Comparison of ENCODE assay signal across 10 cellular contexts in genomic region chr1:156102634-156103511, GRCh38. TPM values are rescaled to one million over a fixed set of nuclear protein-coding genes. Genes with fewer than 3 reads are reported as not detected.
DNase-seq lines count a peak whose midpoint lies in the region; ATAC-seq and TF ChIP-seq lines count a peak whose summit lies in the region.
"Had no signal": no experiment of that assay in that cellular context is flagged by ENCODE, and none has a peak within 500 bp of the region (broad histone marks: within the 10 kb centered on the region; RNA-seq: fewer than 3 reads in every experiment).

No MANE protein-coding gene starts in this region.

- WGBS in thyroid gland, 2 donors: 69 to 70% methylated on average over 16 of the region's 16 CpGs

- H3K9ac ChIP-seq in adipocyte (ENCODE audit: low read length): peak overlapping the region; percentile 80

- TF ChIP-seq CTCF in activated CD8-positive, alpha-beta T cell treated with anti-CD3 and anti-CD28 coated beads for 36 hours (IDR thresholded peaks at IDR 0.05): no peak
- no peak for TF ChIP-seq CTCF in thyroid gland (IDR thresholded peaks at IDR 0.05)

- no peaks in the 10 kb centered on the region for H3K27me3 ChIP-seq in adipocyte (replicated peaks; ENCODE audit: control insufficient read depth, insufficient read depth, low read length)
- H3K27me3 ChIP-seq in layer of hippocampus (ENCODE audit: control insufficient read depth, insufficient read depth, low read length): no peaks in the 10 kb centered on the region
- no peaks in the 10 kb centered on the region for H3K27me3 ChIP-seq in thyroid gland

- DNase-seq in activated CD8-positive, alpha-beta T cell treated with anti-CD3 and anti-CD28 coated beads for 36 hours: no peak
- DNase-seq in activated CD8-positive, alpha-beta T cell treated with anti-CD3 and anti-CD28 coated beads, Interleukin-2, amount 10 ng/mL, durations not matched to agents 7 days and 5 days: no peak
- DNase-seq in adipocyte (ENCODE audit: low read depth): peak; percentile 63
- no peak for DNase-seq in thyroid gland
- DNase-seq: glutamatergic neuron had no signal

- peak overlapping the region; percentile 59 for H3K4me3 ChIP-seq in adipocyte (ENCODE audit: low read length)
- H3K4me3 ChIP-seq in thyroid gland (replicated peaks in 1 of 3): no peak overlapping the region

- H3K4me1 Mint-ChIP-seq in activated CD8-positive, alpha-beta T cell treated with anti-CD3 and anti-CD28 coated beads for 36 hours (ENCODE audit: low read depth): peaks cover 67% of the 10 kb centered on the region
- H3K4me1 Mint-ChIP-seq in activated CD8-positive, alpha-beta T cell treated with anti-CD3 and anti-CD28 coated beads, Interleukin-2, amount 10 ng/mL, durations not matched to agents 7 days and 5 days (ENCODE audit: low read depth): peaks cover 42% of the 10 kb centered on the region

- H3K36me3 Mint-ChIP-seq in activated CD8-positive, alpha-beta T cell treated with anti-CD3 and anti-CD28 coated beads for 36 hours (ENCODE audit: low read depth): no peaks in the 10 kb centered on the region
- H3K36me3 Mint-ChIP-seq in activated CD8-positive, alpha-beta T cell treated with anti-CD3 and anti-CD28 coated beads, Interleukin-2, amount 10 ng/mL, durations not matched to agents 7 days and 5 days (ENCODE audit: low read depth): no peaks in the 10 kb centered on the region

- no peaks in the 10 kb centered on the region for H3K9me3 Mint-ChIP-seq in activated CD8-positive, alpha-beta T cell treated with anti-CD3 and anti-CD28 coated beads for 36 hours
- H3K9me3 Mint-ChIP-seq in activated CD8-positive, alpha-beta T cell treated with anti-CD3 and anti-CD28 coated beads, Interleukin-2, amount 10 ng/mL, durations not matched to agents 7 days and 5 days (ENCODE audit: insufficient read depth): no peaks in the 10 kb centered on the region

- H3K27me3 Mint-ChIP-seq in activated CD8-positive, alpha-beta T cell treated with anti-CD3 and anti-CD28 coated beads for 36 hours: peaks cover 8% of the 10 kb centered on the region
- peaks cover 36% of the 10 kb centered on the region for H3K27me3 Mint-ChIP-seq in activated CD8-positive, alpha-beta T cell treated with anti-CD3 and anti-CD28 coated beads, Interleukin-2, amount 10 ng/mL, durations not matched to agents 7 days and 5 days (ENCODE audit: low read depth)

- peak overlapping the region; percentile 71 for H3K27ac Mint-ChIP-seq in activated CD8-positive, alpha-beta T cell treated with anti-CD3 and anti-CD28 coated beads for 36 hours
- no peak overlapping the region for H3K27ac Mint-ChIP-seq in activated CD8-positive, alpha-beta T cell treated with anti-CD3 and anti-CD28 coated beads, Interleukin-2, amount 10 ng/mL, durations not matched to agents 7 days and 5 days

- TF ChIP-seq POLR2A in thyroid gland (IDR thresholded peaks at IDR 0.05): no peak

- CTCF ChIA-PET in activated CD8-positive, alpha-beta T cell treated with anti-CD3 and anti-CD28 coated beads for 36 hours (lab: Charles Lee): interaction anchor here (1.6 to 22.5 kb wide), 2 partner anchors 12 to 29 kb away, joined by 5 to 772 read pairs; no protein-coding TSS in a partner anchor
- CTCF ChIA-PET in activated CD8-positive, alpha-beta T cell treated with anti-CD3 and anti-CD28 coated beads, Interleukin-2, amount 10 ng/mL, durations not matched to agents 7 days and 5 days (lab: Charles Lee): interaction anchor here (1.6 to 17.6 kb wide), 3 partner anchors 12 to 26 kb away, joined by 5 to 534 read pairs (median 112); partner anchors contain the start of gene LMNA

- no peak overlapping the region for H3K4me3 Mint-ChIP-seq in activated CD8-positive, alpha-beta T cell treated with anti-CD3 and anti-CD28 coated beads for 36 hours
- H3K4me3 Mint-ChIP-seq in activated CD8-positive, alpha-beta T cell treated with anti-CD3 and anti-CD28 coated beads, Interleukin-2, amount 10 ng/mL, durations not matched to agents 7 days and 5 days: no peak overlapping the region

- intact Hi-C loops in activated CD8-positive, alpha-beta T cell treated with anti-CD3 and anti-CD28 coated beads for 36 hours (cut with micrococcal nuclease): no loop called here
- intact Hi-C loops in thyroid gland (cut with DNase I): no loop called here

- H3K36me3 ChIP-seq in adipocyte (ENCODE audit: control insufficient read depth, insufficient read depth, low read length, severe bottlenecking): no peaks in the 10 kb centered on the region
- no peaks in the 10 kb centered on the region for H3K36me3 ChIP-seq in thyroid gland

- peaks cover 62% of the 10 kb centered on the region for H3K4me1 ChIP-seq in adipocyte (ENCODE audit: control insufficient read depth, insufficient read depth, low read length)
- peaks cover 45 to 74% of the 10 kb centered on the region in 2 donors for H3K4me1 ChIP-seq in thyroid gland

- H3K9me3 ChIP-seq in adipocyte (ENCODE audit: control insufficient read depth, low read length): no peaks in the 10 kb centered on the region
- H3K9me3 ChIP-seq in thyroid gland: no peaks in the 10 kb centered on the region

- ATAC-seq in activated CD8-positive, alpha-beta T cell treated with anti-CD3 and anti-CD28 coated beads for 36 hours: no peak
- no peak for ATAC-seq in activated CD8-positive, alpha-beta T cell treated with anti-CD3 and anti-CD28 coated beads, Interleukin-2, amount 10 ng/mL, durations not matched to agents 7 days and 5 days
- ATAC-seq in GM19023 (IDR thresholded peaks at IDR 0.05; ENCODE audit: unreplicated experiment): no peak
- ATAC-seq in HG03039 (IDR thresholded peaks at IDR 0.05; ENCODE audit: unreplicated experiment): no peak
- ATAC-seq in HG02840 (IDR thresholded peaks at IDR 0.05; ENCODE audit: low FRiP score, unreplicated experiment): no peak

- H3K27ac ChIP-seq in layer of hippocampus (ENCODE audit: low read depth, low read length) (peak overlapping the region; percentile 42), thyroid gland (peak overlapping the region; percentile 95 to 98 (median 97))

- POLR2A ChIA-PET in activated CD8-positive, alpha-beta T cell treated with anti-CD3 and anti-CD28 coated beads for 36 hours (lab: Charles Lee): interaction anchor here (0.7 to 3.6 kb wide), 9 partner anchors 11 to 180 kb away, joined by 3 to 24 read pairs (median 4); partner anchors contain the start of genes LMNA and SMG5
- POLR2A ChIA-PET in activated CD8-positive, alpha-beta T cell treated with anti-CD3 and anti-CD28 coated beads, Interleukin-2, amount 10 ng/mL, durations not matched to agents 7 days and 5 days (lab: Charles Lee): interaction anchor here (1.1 kb wide), 1 partner anchor 23 kb away, joined by 3 read pairs; no protein-coding TSS in a partner anchor

RNA-seq across cellular contexts. Expression of gene LMNA, which starts 11.6 kb away (rescaled TPM):
- total RNA-seq in activated CD8-positive, alpha-beta T cell treated with anti-CD3 and anti-CD28 coated beads for 36 hours: 10 to 100 TPM; 51.8 to 56.6 TPM
- 10 to 100 TPM in 1 of 2 experiments, 1 to 10 TPM in 1; 8.5 to 10.3 TPM for total RNA-seq in activated CD8-positive, alpha-beta T cell treated with anti-CD3 and anti-CD28 coated beads, Interleukin-2, amount 10 ng/mL, durations not matched to agents 7 days and 5 days
- 100 to 1,000 TPM; 235 to 412 (median 327) TPM for total RNA-seq in thyroid gland

RNA-seq across cellular contexts. Expression of gene MEX3A, which starts 20.6 kb away (rescaled TPM):
- total RNA-seq in activated CD8-positive, alpha-beta T cell treated with anti-CD3 and anti-CD28 coated beads for 36 hours: under 1 TPM; 0.45 to 0.83 TPM
- total RNA-seq in activated CD8-positive, alpha-beta T cell treated with anti-CD3 and anti-CD28 coated beads, Interleukin-2, amount 10 ng/mL, durations not matched to agents 7 days and 5 days: under 1 TPM; 0.05 TPM
- total RNA-seq in thyroid gland: 1 to 10 TPM in 1 of 4 donors, under 1 TPM in 3; 0.17 to 1.8 (median 0.33) TPM
- total RNA-seq: T-helper 1 cell treated with Interleukin-12 subunit alpha and Interleukin-12 subunit beta and Interleukin-4 antibody, amounts not matched to agents 30 ng/mL and 1 ng/mL, for 36 hours had no signal

RNA-seq across cellular contexts. Expression of gene RAB25, which starts 41.9 kb away (rescaled TPM):
- under 1 TPM; 0.49 to 0.63 TPM for total RNA-seq in activated CD8-positive, alpha-beta T cell treated with anti-CD3 and anti-CD28 coated beads for 36 hours
- under 1 TPM in 1 of 2 experiments, not detected in 1; 0.50 TPM for total RNA-seq in activated CD8-positive, alpha-beta T cell treated with anti-CD3 and anti-CD28 coated beads, Interleukin-2, amount 10 ng/mL, durations not matched to agents 7 days and 5 days
- total RNA-seq in thyroid gland: 10 to 100 TPM; 65.9 to 88.0 (median 74.1) TPM
- total RNA-seq: T-helper 1 cell treated with Interleukin-12 subunit alpha and Interleukin-12 subunit beta and Interleukin-4 antibody, amounts not matched to agents 30 ng/mL and 1 ng/mL, for 36 hours had no signal

RNA-seq across cellular contexts. Expression of gene LAMTOR2, which starts 48.3 kb away (rescaled TPM):
- 10 to 100 TPM; 48.9 to 49.4 TPM for total RNA-seq in activated CD8-positive, alpha-beta T cell treated with anti-CD3 and anti-CD28 coated beads for 36 hours
- 10 to 100 TPM; 72.4 to 74.1 TPM for total RNA-seq in activated CD8-positive, alpha-beta T cell treated with anti-CD3 and anti-CD28 coated beads, Interleukin-2, amount 10 ng/mL, durations not matched to agents 7 days and 5 days
- 10 to 100 TPM; 14.7 to 76.8 (median 41.1) TPM for total RNA-seq in thyroid gland

RNA-seq across cellular contexts. Expression of gene UBQLN4, which starts 49.3 kb away (rescaled TPM):
- 10 to 100 TPM; 36.9 to 39.8 TPM for total RNA-seq in activated CD8-positive, alpha-beta T cell treated with anti-CD3 and anti-CD28 coated beads for 36 hours
- total RNA-seq in activated CD8-positive, alpha-beta T cell treated with anti-CD3 and anti-CD28 coated beads, Interleukin-2, amount 10 ng/mL, durations not matched to agents 7 days and 5 days: 10 to 100 TPM; 32.8 to 33.3 TPM
- total RNA-seq in thyroid gland: 10 to 100 TPM; 10.8 to 18.8 (median 16.9) TPM

Comparison
In these comparisons a context has a peak if more than half of its experiments do, and no peak if none do; other contexts are left out.
1. RNA of gene LMNA, which starts 11.6 kb away (total RNA-seq): 235 to 412 TPM in thyroid gland and 51.8 to 56.6 TPM in activated CD8-positive, alpha-beta T cell treated with anti-CD3 and anti-CD28 coated beads for 36 hours; 8.5 to 10.3 TPM in activated CD8-positive, alpha-beta T cell treated with anti-CD3 and anti-CD28 coated beads, Interleukin-2, amount 10 ng/mL, durations not matched to agents 7 days and 5 days; every median in the first group is over 4 times any median in the second.
2. RNA of gene RAB25, which starts 41.9 kb away (total RNA-seq): 65.9 to 88.0 TPM in thyroid gland; 0.49 to 0.63 TPM in activated CD8-positive, alpha-beta T cell treated with anti-CD3 and anti-CD28 coated beads for 36 hours and 0.50 TPM in activated CD8-positive, alpha-beta T cell treated with anti-CD3 and anti-CD28 coated beads, Interleukin-2, amount 10 ng/mL, durations not matched to agents 7 days and 5 days; every median in the first group is over 10 times any median in the second.